8 cellular contexts compared by ENCODE assay signal in the genomic region with DNA sequence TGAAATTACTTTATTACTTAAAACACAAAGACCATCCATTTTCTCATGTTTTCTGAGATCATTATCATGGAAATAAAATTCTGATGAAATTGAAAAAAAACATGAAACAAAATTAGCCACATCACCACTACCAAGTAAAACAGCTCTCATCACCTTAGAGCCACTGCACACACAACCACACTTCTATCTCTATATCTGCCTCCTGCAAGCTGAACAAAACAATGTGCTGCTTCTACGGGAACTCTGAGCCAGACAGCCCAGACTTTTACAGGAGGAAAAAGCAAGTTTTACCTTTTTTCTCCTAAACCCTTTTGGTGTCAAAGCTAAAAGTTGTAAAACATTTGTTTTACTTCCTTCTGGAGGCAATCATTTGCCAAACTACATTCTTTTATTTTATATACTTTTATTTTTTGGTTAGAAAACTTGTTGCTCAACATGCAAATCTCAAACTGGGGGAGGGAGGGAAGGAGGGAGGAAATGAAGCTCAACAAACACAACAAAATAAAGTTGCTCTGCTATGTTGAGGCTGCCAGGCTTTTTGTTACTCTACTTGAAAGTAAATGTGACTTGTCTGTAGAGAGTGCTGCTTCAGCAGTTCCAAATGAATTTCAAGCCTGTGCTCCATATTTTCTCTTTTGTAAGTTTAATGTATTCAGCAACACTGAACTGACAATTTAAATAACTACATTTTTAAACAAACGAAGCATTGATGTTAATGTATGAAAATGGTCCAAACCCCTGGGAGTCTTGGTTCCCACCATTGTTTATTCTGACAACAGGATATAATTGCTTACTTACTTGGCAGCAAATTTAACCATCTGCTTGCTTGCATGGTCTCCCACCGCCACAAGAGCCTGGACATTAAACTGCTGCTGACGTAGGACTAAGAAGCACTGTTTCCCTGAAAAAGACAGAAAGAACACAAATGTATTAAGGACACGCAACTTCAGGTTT. TPM values are rescaled to one million over a fixed set of nuclear protein-coding genes. Genes with fewer than 3 reads are reported as not detected.
DNase-seq lines count a peak whose midpoint lies in the region; ATAC-seq, FAIRE-seq and TF ChIP-seq lines count a peak whose summit lies in the region.

No MANE protein-coding gene starts in this region.

- peak; percentile 71 for DNase-seq in NCI-H2081 treated with DMSO at 0.1 percent for 48 hours (lab: John Stamatoyannopoulos, UW)
- peak in 3 of 61 donors; percentile 2 to 63 (median 4) for DNase-seq in caudate nucleus (lab: John Stamatoyannopoulos, UW)
- no peak for DNase-seq in D721Med (ENCODE audit: insufficient read length, low spot score)
- DNase-seq in DMS114 treated with DMSO at 0.1 percent for 48 hours (lab: John Stamatoyannopoulos, UW; ENCODE audit: unreplicated experiment): no peak
- DNase-seq in BE2C: no peak

- no peak overlapping the region for H3K4me3 ChIP-seq in neutrophil (ENCODE audit: low read depth in 1 of 2, low read length in 1 of 2)
- H3K4me3 ChIP-seq in BE2C (ENCODE audit: low read depth, low read length): no peak overlapping the region

- H3K4me1 ChIP-seq in neutrophil (ENCODE audit: control insufficient read depth in 1 of 2, insufficient read depth in 1 of 2, low read depth in 1 of 2, low read length in 1 of 2): peaks cover 32 to 39% of the 10 kb centered on the region in 2 experiments
- no peaks in the 10 kb centered on the region for H3K4me1 ChIP-seq in BE2C

- H3K27ac ChIP-seq in caudate nucleus (ENCODE audit: low read depth, low read length) (peak overlapping the region; percentile 65), neutrophil (peak overlapping the region; percentile 80)

- H3K9me3 ChIP-seq in neutrophil (no peaks in the 10 kb centered on the region), BE2C (no peaks in the 10 kb centered on the region)

- H3K27me3 ChIP-seq in neutrophil: no peaks in the 10 kb centered on the region
- no peaks in the 10 kb centered on the region for H3K27me3 ChIP-seq in BE2C

- H3K36me3 ChIP-seq in neutrophil (no peaks in the 10 kb centered on the region), BE2C (no peaks in the 10 kb centered on the region; the same call in 1 of the 2 replicates)

- TF ChIP-seq CTCF in neutrophil (IDR thresholded peaks at IDR 0.05) (no peak), D721Med (IDR thresholded peaks at IDR 0.05; ENCODE audit: insufficient read depth, missing control alignments) (no peak), BE2C (IDR thresholded peaks at IDR 0.05; ENCODE audit: low read depth, low read length) (no peak)

- no peak for ATAC-seq in HG03442 (IDR thresholded peaks at IDR 0.05; ENCODE audit: unreplicated experiment)

- FAIRE-seq in G401.6 (lab: Jason Lieb, UNC) (peak; percentile 21), D721Med (lab: Jason Lieb, UNC) (no peak)

RNA-seq across cellular contexts. Expression of a gene that starts 24.6 kb away (rescaled TPM):
- 68.1 TPM for polyA plus RNA-seq in BE2C (2012; ENCODE audit: insufficient read depth, insufficient read length, low read depth)
